In genomic region chr11:61964058-61964940, GRCh38 we compare ENCODE assay signal across 8 cellular contexts. TPM values are rescaled to one million over a fixed set of nuclear protein-coding genes. Genes with fewer than 3 reads are reported as not detected.
A peak's percentile ranks its signal among the peaks of the same experiment; 100 is the strongest.
DNase-seq lines count a peak whose midpoint lies in the region; ATAC-seq and TF ChIP-seq lines count a peak whose summit lies in the region.
"Not testable (repeated sequence)": the region's sequence is repeated elsewhere in the genome, so short reads cannot be mapped to it uniquely, and the experiment has no call there.

No MANE protein-coding gene starts in this region.

- peak overlapping the region; percentile 93 for H3K4me3 Mint-ChIP-seq in activated CD8-positive, alpha-beta T cell treated with anti-CD3 and anti-CD28 coated beads, Interleukin-2, amount 10 ng/mL, durations not matched to agents 7 days and 5 days
- H3K4me3 Mint-ChIP-seq in mesothelial cell of epicardium (peak overlapping the region; percentile 93), type B pancreatic cell (peak overlapping the region; percentile 91)

- not testable (repeated sequence) for H3K9me3 ChIP-seq in OCI-LY3 (ENCODE audit: insufficient read depth, low read length)

- H3K4me2 ChIP-seq in OCI-LY3 (ENCODE audit: low read length): peak overlapping the region; percentile 52

- not testable (repeated sequence) for TF ChIP-seq CTCF in OCI-LY3 (IDR thresholded peaks at IDR 0.05; ENCODE audit: low read depth, low read length); brain microvascular endothelial cell (IDR thresholded peaks at IDR 0.05; ENCODE audit: low read depth, low read length, missing control alignments); fibroblast of mammary gland (conservative IDR thresholded peaks at IDR 0.05; ENCODE audit: control insufficient read depth, insufficient read depth, low read depth, low read length); mesothelial cell of epicardium (IDR thresholded peaks at IDR 0.05; ENCODE audit: unreplicated experiment); retinal pigment epithelial cell (conservative IDR thresholded peaks at IDR 0.05; ENCODE audit: low read depth, low read length); type B pancreatic cell (conservative IDR thresholded peaks at IDR 0.05)

- not testable (repeated sequence) for H3K27me3 ChIP-seq in OCI-LY3 (ENCODE audit: low read depth, low read length); brain microvascular endothelial cell (replicated peaks)

- peaks cover 43% of the 10 kb centered on the region for H3K36me3 Mint-ChIP-seq in activated CD8-positive, alpha-beta T cell treated with anti-CD3 and anti-CD28 coated beads, Interleukin-2, amount 10 ng/mL, durations not matched to agents 7 days and 5 days (ENCODE audit: low read depth)
- peaks cover 30% of the 10 kb centered on the region for H3K36me3 Mint-ChIP-seq in mesothelial cell of epicardium
- peaks cover 32% of the 10 kb centered on the region for H3K36me3 Mint-ChIP-seq in type B pancreatic cell

- CTCF ChIA-PET in activated CD8-positive, alpha-beta T cell treated with anti-CD3 and anti-CD28 coated beads, Interleukin-2, amount 10 ng/mL, durations not matched to agents 7 days and 5 days (lab: Charles Lee): interaction anchor here (1.0 to 10.6 kb wide), 5 partner anchors 17 to 144 kb away, joined by 3 to 100 read pairs (median 11); no protein-coding TSS in a partner anchor

- H3K4me1 ChIP-seq in OCI-LY3 (ENCODE audit: low read length): peaks cover 45% of the 10 kb centered on the region

- H3K27me3 Mint-ChIP-seq in activated CD8-positive, alpha-beta T cell treated with anti-CD3 and anti-CD28 coated beads, Interleukin-2, amount 10 ng/mL, durations not matched to agents 7 days and 5 days (ENCODE audit: low read depth); mesothelial cell of epicardium (ENCODE audit: low read depth); type B pancreatic cell: not testable (repeated sequence)

- H3K9ac ChIP-seq in OCI-LY3 (ENCODE audit: low read length): not testable (repeated sequence)

- peak overlapping the region; percentile 70 for H3K27ac Mint-ChIP-seq in activated CD8-positive, alpha-beta T cell treated with anti-CD3 and anti-CD28 coated beads, Interleukin-2, amount 10 ng/mL, durations not matched to agents 7 days and 5 days
- not testable (repeated sequence) for H3K27ac Mint-ChIP-seq in mesothelial cell of epicardium
- H3K27ac Mint-ChIP-seq in type B pancreatic cell: peak overlapping the region; percentile 72

- not testable (repeated sequence) for H2AFZ ChIP-seq in OCI-LY3 (ENCODE audit: low read depth, low read length)

- H3K9me3 Mint-ChIP-seq in activated CD8-positive, alpha-beta T cell treated with anti-CD3 and anti-CD28 coated beads, Interleukin-2, amount 10 ng/mL, durations not matched to agents 7 days and 5 days (ENCODE audit: insufficient read depth); mesothelial cell of epicardium; type B pancreatic cell: not testable (repeated sequence)

- peak overlapping the region; percentile 71 for H3K27ac ChIP-seq in OCI-LY3 (ENCODE audit: low read length)
- H3K27ac ChIP-seq in brain microvascular endothelial cell: not testable (repeated sequence)

- not testable (repeated sequence) for ATAC-seq in activated CD8-positive, alpha-beta T cell treated with anti-CD3 and anti-CD28 coated beads, Interleukin-2, amount 10 ng/mL, durations not matched to agents 7 days and 5 days

- peaks cover 33% of the 10 kb centered on the region for H4K20me1 ChIP-seq in OCI-LY3 (ENCODE audit: insufficient read depth, low read length)

- peaks cover 47% of the 10 kb centered on the region for H3K4me1 Mint-ChIP-seq in activated CD8-positive, alpha-beta T cell treated with anti-CD3 and anti-CD28 coated beads, Interleukin-2, amount 10 ng/mL, durations not matched to agents 7 days and 5 days (ENCODE audit: low read depth)
- H3K4me1 Mint-ChIP-seq in mesothelial cell of epicardium (peaks cover 44% of the 10 kb centered on the region), type B pancreatic cell (ENCODE audit: unreplicated experiment) (peaks cover 28% of the 10 kb centered on the region)

- in situ Hi-C loops in brain microvascular endothelial cell (cut with HindIII; ENCODE audit: low pct_ligation_motif_present, low sequenced_read_pairs): not testable (repeated sequence)

- H3K79me2 ChIP-seq in OCI-LY3 (ENCODE audit: low read length): peaks cover 27% of the 10 kb centered on the region

- H3K4me3 ChIP-seq in OCI-LY3 (ENCODE audit: low read length) (peak overlapping the region; percentile 18; the same call in 1 of the 2 replicates), brain microvascular endothelial cell (ENCODE audit: low read depth, low read length) (peak overlapping the region; percentile 83), fibroblast of mammary gland (ENCODE audit: control insufficient read depth, low read depth, low read length) (peak overlapping the region; percentile 87), retinal pigment epithelial cell (ENCODE audit: low read length) (peak overlapping the region; percentile 100)

- peaks cover 35% of the 10 kb centered on the region for H3K36me3 ChIP-seq in OCI-LY3 (replicated peaks; ENCODE audit: low read depth, low read length)
- peaks cover 22% of the 10 kb centered on the region for H3K36me3 ChIP-seq in brain microvascular endothelial cell (replicated peaks)

- DNase-seq in DMS53 (lab: John Stamatoyannopoulos, UW): peak; percentile 32
- not testable (repeated sequence) for DNase-seq in activated CD8-positive, alpha-beta T cell treated with anti-CD3 and anti-CD28 coated beads, Interleukin-2, amount 10 ng/mL, durations not matched to agents 7 days and 5 days; brain microvascular endothelial cell; fibroblast of mammary gland (ENCODE audit: low read depth); mesothelial cell of epicardium (ENCODE audit: low spot score in 2 of 2, unreplicated experiment in 2 of 2); retinal pigment epithelial cell (ENCODE audit: low read depth); type B pancreatic cell (ENCODE audit: extremely low spot score, unreplicated experiment)

- POLR2A ChIA-PET in activated CD8-positive, alpha-beta T cell treated with anti-CD3 and anti-CD28 coated beads, Interleukin-2, amount 10 ng/mL, durations not matched to agents 7 days and 5 days (lab: Charles Lee): interaction anchor here (0.8 to 1.4 kb wide), 2 partner anchors 83 to 159 kb away, joined by 3 read pairs; partner anchors contain the start of gene INCENP

RNA-seq across cellular contexts. Expression of gene FTH1, which starts 3.1 kb away (rescaled TPM):
- 100 to 1,000 TPM; 709 to 727 TPM for total RNA-seq in activated CD8-positive, alpha-beta T cell treated with anti-CD3 and anti-CD28 coated beads, Interleukin-2, amount 10 ng/mL, durations not matched to agents 7 days and 5 days
- total RNA-seq in mesothelial cell of epicardium: 1,419 to 1,500 TPM (median 1,460 TPM) in 3 replicates
- 1,346 and 2,108 TPM in 2 replicates for total RNA-seq in type B pancreatic cell (ENCODE audit: low replicate concordance)

RNA-seq across cellular contexts. Expression of gene BEST1, which starts 14.1 kb away (rescaled TPM):
- total RNA-seq in activated CD8-positive, alpha-beta T cell treated with anti-CD3 and anti-CD28 coated beads, Interleukin-2, amount 10 ng/mL, durations not matched to agents 7 days and 5 days: not detected
- 0.64 to 1.1 TPM (median 0.90 TPM) in 3 replicates for total RNA-seq in mesothelial cell of epicardium
- total RNA-seq in type B pancreatic cell (ENCODE audit: low replicate concordance): 0.14 and 0.31 TPM in 2 replicates

RNA-seq across cellular contexts. Expression of gene RAB3IL1, which starts 46.9 kb away (rescaled TPM):
- not detected for total RNA-seq in activated CD8-positive, alpha-beta T cell treated with anti-CD3 and anti-CD28 coated beads, Interleukin-2, amount 10 ng/mL, durations not matched to agents 7 days and 5 days
- total RNA-seq in mesothelial cell of epicardium: 10.6 to 12.0 TPM (median 11.9 TPM) in 3 replicates
- total RNA-seq in type B pancreatic cell (ENCODE audit: low replicate concordance): 2.1 and 16.6 TPM in 2 replicates

Comparison
In these comparisons a context has a peak if more than half of its experiments do, and no peak if none do; other contexts are left out.
1. H3K4me3 ChIP-seq: peak in every context shown above with its lines; median percentile 100 in retinal pigment epithelial cell; 87 in fibroblast of mammary gland; 83 in brain microvascular endothelial cell; 18 in OCI-LY3.